Comparison of ENCODE assay signal across 8 cellular contexts in the genomic region with DNA sequence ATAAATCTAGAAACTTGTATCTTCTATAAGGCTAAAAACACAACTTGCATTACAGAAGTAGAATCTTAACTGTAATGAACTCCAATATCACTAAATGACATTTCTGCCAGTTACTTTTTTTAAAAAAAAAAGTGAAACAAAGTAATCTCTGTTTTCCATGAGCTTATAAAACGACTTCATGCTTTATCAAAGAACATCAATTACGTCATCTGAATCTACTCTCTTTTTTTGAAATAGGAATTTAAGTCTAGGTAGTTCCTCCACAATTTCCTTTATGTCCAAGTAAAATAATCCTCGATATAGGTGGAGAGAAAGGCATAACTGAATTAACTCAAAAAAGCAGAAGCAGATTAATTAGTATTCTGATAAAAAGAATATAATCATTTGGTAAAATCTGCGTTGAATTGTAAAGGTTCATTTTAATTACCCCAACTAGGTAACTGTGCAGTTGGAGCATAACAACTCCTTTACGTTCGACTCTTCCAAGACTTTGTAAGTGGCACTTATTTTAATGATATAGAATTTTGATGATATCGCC. TPM values are rescaled to one million over a fixed set of nuclear protein-coding genes. Genes with fewer than 3 reads are reported as not detected.
DNase-seq lines count a peak whose midpoint lies in the region; ATAC-seq and TF ChIP-seq lines count a peak whose summit lies in the region.

No MANE protein-coding gene starts in this region.

- H3K4me1 Mint-ChIP-seq in Caco-2 (ENCODE audit: low read depth, unreplicated experiment) = peaks cover 26% of the 10 kb centered on the region

- CTCF ChIA-PET in Caco-2 (lab: Charles Lee) = interaction anchor here (0.7 to 1.0 kb wide), 2 partner anchors 38 to 50 kb away, joined by 3 read pairs; no protein-coding TSS in a partner anchor

- BruUV-seq in Caco-2 (replicated peaks; lab: Mats Ljungman, UMichigan) = TSS peak; percentile 40

- H3K36me3 Mint-ChIP-seq in Caco-2 (ENCODE audit: insufficient read depth, unreplicated experiment) = peaks cover 28% of the 10 kb centered on the region

- H3K79me1 ChIP-seq in trophoblast cell (ENCODE audit: low read length) = no peaks in the 10 kb centered on the region

- H3K9ac ChIP-seq in trophoblast cell (ENCODE audit: low read length) = no peak overlapping the region

- peak overlapping the region; percentile 93 for H3K27ac Mint-ChIP-seq in Caco-2 (ENCODE audit: unreplicated experiment)

- no peaks in the 10 kb centered on the region for H3K27me3 Mint-ChIP-seq in Caco-2 (ENCODE audit: insufficient read depth, unreplicated experiment)

- no peak for TF ChIP-seq POLR2A in esophagus squamous epithelium (IDR thresholded peaks at IDR 0.05)

- peak overlapping the region; percentile 94 for H3K4me2 ChIP-seq in trophoblast cell (ENCODE audit: low read length)

- no peak overlapping the region for H4K91ac ChIP-seq in trophoblast cell (ENCODE audit: low read depth, low read length)

- in situ Hi-C loops in SK-MEL-5 (cut with HindIII; ENCODE audit: low pct_unique_long_range_greater_than_20kb, low sequenced_read_pairs) = no loop called here

- no peaks in the 10 kb centered on the region for H3K9me3 Mint-ChIP-seq in Caco-2 (ENCODE audit: unreplicated experiment)

- peak overlapping the region; percentile 96 for H3K4me3 ChIP-seq in Caco-2 (ENCODE audit: low read depth, low read length)
- H3K4me3 ChIP-seq in esophagus squamous epithelium = peak overlapping the region; percentile 79 to 92 (median 90)
- H3K4me3 ChIP-seq in trophoblast cell (ENCODE audit: low read depth, low read length) = no peak overlapping the region

- H3K14ac ChIP-seq in trophoblast cell (ENCODE audit: low read length) = no peak overlapping the region

- no peak overlapping the region for H3K18ac ChIP-seq in trophoblast cell (ENCODE audit: low read length)

- no peak overlapping the region for H2BK120ac ChIP-seq in trophoblast cell (ENCODE audit: insufficient read depth, low read length, poor library complexity)

- intact Hi-C loops in Caco-2 (cut with micrococcal nuclease; ENCODE audit: unreplicated experiment) = loop anchor here (2.0 kb wide), 1 partner anchor 19 kb away; no protein-coding TSS in a partner anchor
- intact Hi-C loops in esophagus squamous epithelium (cut with DNase I) = no loop called here

- H3K36me3 ChIP-seq in Caco-2 (ENCODE audit: control insufficient read depth, insufficient read depth, low read length) (no peaks in the 10 kb centered on the region), esophagus squamous epithelium (no peaks in the 10 kb centered on the region), trophoblast cell (ENCODE audit: control insufficient read depth in 1 of 2, insufficient read depth in 2 of 2, low read length in 2 of 2) (no peaks in the 10 kb centered on the region)

- no peak overlapping the region for H4K12ac ChIP-seq in trophoblast cell (ENCODE audit: low read depth, low read length)

- no peak overlapping the region for H2BK12ac ChIP-seq in trophoblast cell (ENCODE audit: low read length)

- H3K9me3 ChIP-seq in Caco-2 = no peaks in the 10 kb centered on the region
- H3K9me3 ChIP-seq in esophagus squamous epithelium = no peaks in the 10 kb centered on the region
- no peaks in the 10 kb centered on the region for H3K9me3 ChIP-seq in trophoblast cell (ENCODE audit: insufficient read depth, low read depth, low read length)

- no peaks in the 10 kb centered on the region for H3K27me3 ChIP-seq in Caco-2 (replicated peaks; ENCODE audit: control insufficient read depth, insufficient read depth, low read length)
- peaks cover 0 to 7% (median 0%) of the 10 kb centered on the region in 4 donors for H3K27me3 ChIP-seq in esophagus squamous epithelium
- no peaks in the 10 kb centered on the region for H3K27me3 ChIP-seq in trophoblast cell (ENCODE audit: insufficient read depth, low read length)

- H2AFZ ChIP-seq in trophoblast cell (ENCODE audit: insufficient read depth, low read length, poor library complexity) = no peak overlapping the region

- no peak overlapping the region for H2BK5ac ChIP-seq in trophoblast cell (ENCODE audit: low read depth, low read length, poor library complexity)

- POLR2A ChIA-PET in Caco-2 (lab: Charles Lee) = interaction anchor here (0.5 to 1.0 kb wide), 3 partner anchors 9 to 109 kb away, joined by 3 to 8 read pairs (median 4); no protein-coding TSS in a partner anchor

- H3K4ac ChIP-seq in trophoblast cell (ENCODE audit: low read depth, low read length) = no peak overlapping the region

- no peak overlapping the region for H4K8ac ChIP-seq in trophoblast cell (ENCODE audit: low read depth, low read length)

- no peak for TF ChIP-seq CTCF in Caco-2 (IDR thresholded peaks at IDR 0.05; ENCODE audit: insufficient read depth in 1 of 2, low read depth in 1 of 2, low read length in 1 of 2, severe bottlenecking in 1 of 2, unreplicated experiment in 1 of 2)
- no peak for TF ChIP-seq CTCF in esophagus squamous epithelium (IDR thresholded peaks at IDR 0.05)

- 13 to 15% methylated on average over 7 of the region's 7 CpGs for WGBS in esophagus squamous epithelium, 2 donors
- no CpG with 5 or more reads among the region's 7 CpGs for WGBS in trophoblast cell (ENCODE audit: extremely low coverage, insufficient coverage, insufficient read length)

- H3K27ac ChIP-seq in esophagus squamous epithelium (peak overlapping the region; percentile 90 to 98 (median 98)), trophoblast cell (ENCODE audit: low read depth, low read length) (no peak overlapping the region)

- H3K4me1 ChIP-seq in Caco-2 (peaks cover 50% of the 10 kb centered on the region), esophagus squamous epithelium (peaks cover 0 to 48% (median 0%) of the 10 kb centered on the region in 3 donors), trophoblast cell (ENCODE audit: control insufficient read depth in 1 of 2, insufficient read depth in 2 of 2, low read length in 2 of 2) (peaks cover 0 to 4% of the 10 kb centered on the region in 2 experiments)

- H3K79me2 ChIP-seq in trophoblast cell (ENCODE audit: control insufficient read depth, insufficient read depth, low read length, poor library complexity) = peaks cover 6% of the 10 kb centered on the region

- H3K4me3 Mint-ChIP-seq in Caco-2 (ENCODE audit: unreplicated experiment) = peak overlapping the region; percentile 89

- ATAC-seq in GM19035 (IDR thresholded peaks at IDR 0.05; ENCODE audit: unreplicated experiment) = no peak

- no peak overlapping the region for H3K23ac ChIP-seq in trophoblast cell (ENCODE audit: low read length)

- no peak for DNase-seq in Caco-2
- peak; percentile 42 for DNase-seq in SK-MEL-5 (ENCODE audit: low read depth, low spot score)
- no peak for DNase-seq in esophagus squamous epithelium (lab: John Stamatoyannopoulos, UW)
- DNase-seq in trophoblast cell = no peak
- no peak for DNase-seq in NCI-H2171 (lab: John Stamatoyannopoulos, UW)
- no peak for DNase-seq in NCI-H1048 (lab: John Stamatoyannopoulos, UW)
- DNase-seq in COR-L47 (lab: John Stamatoyannopoulos, UW) = no peak

- H2AK5ac ChIP-seq in trophoblast cell (ENCODE audit: low read length) = no peak overlapping the region

RNA-seq across cellular contexts. Expression of a gene that starts 1.4 kb away (rescaled TPM):
- total RNA-seq in Caco-2 (2022) (120 and 141 TPM in 2 replicates), esophagus squamous epithelium (10 to 100 TPM; 18.3 to 55.3 (median 29.8) TPM)
- total RNA-seq in SK-MEL-5 (2014; rRNA removed; shearing (Covaris generic)) = 24.4 and 27.1 TPM in 2 replicates
- 9.0 and 12.0 TPM in 2 replicates for polyA plus RNA-seq in SK-MEL-5 (2015; cell fraction: cytosol; rRNA removed)
- polyA plus RNA-seq in SK-MEL-5 (2015; cell fraction: nucleus; rRNA removed) = 88.2 and 135 TPM in 2 replicates
- polyA plus RNA-seq in trophoblast cell (2013) = 15.7 and 18.7 TPM in 2 replicates
